Comparison of ENCODE assay signal across 9 cellular contexts in the genomic region with DNA sequence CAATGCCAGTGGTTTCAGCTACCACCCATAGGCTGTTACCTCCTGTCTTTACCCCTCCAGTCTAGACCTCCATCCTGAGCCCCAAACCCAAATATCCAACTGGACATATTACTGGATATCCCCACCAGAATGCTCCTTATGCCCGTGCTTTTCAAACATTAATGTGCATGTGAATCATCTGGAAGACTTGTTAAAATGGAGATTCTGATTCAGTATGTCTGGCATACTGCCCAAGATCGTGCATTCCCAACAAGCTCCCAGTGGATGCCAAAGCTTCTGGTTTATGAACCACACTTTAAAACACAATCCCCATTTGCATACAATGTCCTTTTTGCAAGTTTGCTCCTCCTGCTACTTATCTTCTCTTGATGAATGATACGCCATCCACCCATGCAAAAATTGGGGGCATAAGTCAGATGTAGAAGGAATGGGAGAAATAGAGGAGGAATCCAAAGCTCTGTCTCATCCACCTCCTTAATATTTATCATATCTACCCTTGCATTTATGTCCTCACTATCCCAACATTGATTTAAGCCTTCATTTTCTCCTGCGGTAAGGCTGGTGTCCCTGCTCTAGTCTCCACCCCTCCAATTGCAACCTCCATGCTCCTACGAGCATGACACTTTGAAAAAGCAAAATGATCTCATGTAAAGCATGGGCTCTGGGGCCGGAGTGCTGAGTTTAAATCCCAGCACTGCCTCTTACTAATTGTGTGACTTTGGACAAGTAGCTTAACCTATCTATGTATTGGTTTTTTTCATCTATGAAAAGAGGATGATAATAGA. TPM values are rescaled to one million over a fixed set of nuclear protein-coding genes. Genes with fewer than 3 reads are reported as not detected.
A peak's percentile ranks its signal among the peaks of the same experiment; 100 is the strongest.
DNase-seq lines count a peak whose midpoint lies in the region; TF ChIP-seq lines count a peak whose summit lies in the region.
"Had no signal": no experiment of that assay in that cellular context is flagged by ENCODE, and none has a peak within 500 bp of the region (broad histone marks: within the 10 kb centered on the region; RNA-seq: fewer than 3 reads in every experiment).

No MANE protein-coding gene starts in this region.

- in situ Hi-C loops in ACHN (cut with HindIII; ENCODE audit: low pct_ligation_motif_present, low pct_unique_long_range_greater_than_20kb, low sequenced_read_pairs) (no loop called here), astrocyte of the spinal cord (cut with HindIII; ENCODE audit: low sequenced_read_pairs) (no loop called here)

- TF ChIP-seq CTCF in astrocyte of the spinal cord (IDR thresholded peaks at IDR 0.05; ENCODE audit: low read depth, low read length): no peak

- H3K36me3 Mint-ChIP-seq in CD4-positive, alpha-beta memory T cell: no peaks in the 10 kb centered on the region

- no peaks in the 10 kb centered on the region for H3K9me3 ChIP-seq in CD4-positive, alpha-beta memory T cell (ENCODE audit: control insufficient read depth in 1 of 2, low read length in 2 of 2)
- H3K9me3 ChIP-seq: BLaER1 had no signal

- DNase-seq in ACHN (peak; percentile 74), HK-2 (ENCODE audit: unreplicated experiment) (peak; percentile 17), astrocyte of the spinal cord (ENCODE audit: low read depth, low spot score) (peak; percentile 82), iris pigment epithelial cell (ENCODE audit: low read depth) (peak; percentile 82), GM19240 (ENCODE audit: insufficient read length, low spot score) (no peak), RPMI8226 (no peak), substantia nigra (lab: John Stamatoyannopoulos, UW) (no peak)
- no peak for DNase-seq in CD4-positive, alpha-beta memory T cell

- H3K4me1 ChIP-seq in CD4-positive, alpha-beta memory T cell (ENCODE audit: insufficient read depth, low read length): no peaks in the 10 kb centered on the region
- H3K4me1 ChIP-seq: BLaER1 had no signal

- H3K27me3 ChIP-seq in CD4-positive, alpha-beta memory T cell (ENCODE audit: insufficient read depth, low read length): no peaks in the 10 kb centered on the region
- H3K27me3 ChIP-seq: BLaER1 had no signal

- CTCF ChIA-PET in CD4-positive, alpha-beta memory T cell (lab: Charles Lee; ENCODE audit: partially characterized antibody): interaction anchor here (0.8 kb wide), 1 partner anchor 11 kb away, joined by 3 read pairs; no protein-coding TSS in a partner anchor

- peaks cover 0 to 1% (median 0%) of the 10 kb centered on the region in 8 donors for H3K9me3 Mint-ChIP-seq in CD4-positive, alpha-beta memory T cell

- H3K36me3 ChIP-seq in CD4-positive, alpha-beta memory T cell (ENCODE audit: insufficient read depth, low read length): no peaks in the 10 kb centered on the region
- H3K36me3 ChIP-seq: BLaER1 had no signal

- no peak overlapping the region for H3K4me3 Mint-ChIP-seq in CD4-positive, alpha-beta memory T cell

- POLR2A ChIA-PET in CD4-positive, alpha-beta memory T cell (lab: Charles Lee; ENCODE audit: partially characterized antibody): no interaction called here

- H3K4me1 Mint-ChIP-seq in CD4-positive, alpha-beta memory T cell: peaks cover 0 to 1% (median 0%) of the 10 kb centered on the region in 4 donors

- no peak overlapping the region for H3K27ac Mint-ChIP-seq in CD4-positive, alpha-beta memory T cell

- peaks cover 8 to 9% of the 10 kb centered on the region in 2 donors for H3K27me3 Mint-ChIP-seq in CD4-positive, alpha-beta memory T cell

- H3K27ac ChIP-seq in CD4-positive, alpha-beta memory T cell (ENCODE audit: low read depth, low read length): no peak overlapping the region
- H3K27ac ChIP-seq in substantia nigra (ENCODE audit: low read depth, low read length, poor library complexity, severe bottlenecking): no peak overlapping the region
- H3K27ac ChIP-seq: BLaER1 had no signal

- no peak overlapping the region for H3K4me3 ChIP-seq in astrocyte of the spinal cord (ENCODE audit: low read depth, low read length)
- no peak overlapping the region for H3K4me3 ChIP-seq in CD4-positive, alpha-beta memory T cell (ENCODE audit: low read length in 2 of 2)
- H3K4me3 ChIP-seq: BLaER1 had no signal

- intact Hi-C loops in CD4-positive, alpha-beta memory T cell (cut with micrococcal nuclease): no loop called here

RNA-seq across cellular contexts. Expression of a gene that starts 7.4 kb away (rescaled TPM):
- 10 to 100 TPM; 15.9 to 17.2 TPM for total RNA-seq in CD4-positive, alpha-beta memory T cell
- polyA plus RNA-seq in CD4-positive, alpha-beta memory T cell: 10 to 100 TPM; 21.2 to 29.7 TPM

Comparison
In these comparisons a context has a peak if more than half of its experiments do, and no peak if none do; other contexts are left out.
1. DNase-seq: peak in ACHN (single experiment), HK-2 (single experiment), astrocyte of the spinal cord (single experiment) and iris pigment epithelial cell (single experiment); none in CD4-positive, alpha-beta memory T cell (0 of 5), GM19240 (single experiment), RPMI8226 (single experiment) and substantia nigra (0 of 49).